ENCODE assay signal across 11 cellular contexts in the genomic region with DNA sequence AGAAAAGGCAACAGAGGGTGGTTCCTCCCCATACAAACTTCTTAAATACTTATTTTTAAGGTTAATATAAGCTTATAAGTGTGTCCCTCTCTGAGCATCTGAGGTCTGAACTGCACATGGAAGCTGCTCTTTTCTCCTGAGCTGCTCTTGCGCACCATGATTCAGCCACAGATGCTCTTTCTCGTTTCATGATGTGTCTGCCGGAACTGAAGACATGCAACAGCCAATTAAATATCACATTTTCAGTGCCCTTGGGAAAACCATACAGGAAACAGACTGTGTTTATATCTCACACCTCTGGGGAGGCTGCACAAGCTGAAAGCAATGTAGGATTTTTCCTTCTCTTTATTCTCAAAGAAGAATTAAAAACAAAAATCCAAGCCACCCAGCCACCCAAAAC.
DNase-seq lines count a peak whose midpoint lies in the region; ATAC-seq and TF ChIP-seq lines count a peak whose summit lies in the region.
"Had no signal": no experiment of that assay in that cellular context is flagged by ENCODE, and none has a peak within 500 bp of the region (broad histone marks: within the 10 kb centered on the region; RNA-seq: fewer than 3 reads in every experiment).

No MANE protein-coding gene starts in this region.

- WGBS in IMR-90 (ENCODE audit: extremely low coverage in 2 of 2, insufficient read length in 1 of 2), 2 experiments = 62% methylated on average over 2 of the region's 3 CpGs; no CpG with 5 or more reads in 1 of the 2 experiments
- 46% methylated on average over 3 of the region's 3 CpGs for WGBS in mesenchymal stem cell

- intact Hi-C loops in IMR-90 (cut with micrococcal nuclease) = loop anchor here (10.0 kb wide), 1 partner anchor 299 kb away; no protein-coding TSS in a partner anchor

- CTCF ChIA-PET in IMR-90 (lab: Yijun Ruan, JAX) = no interaction called here

- H4K20me1 ChIP-seq in IMR-90 (ENCODE audit: insufficient read depth, low read length) = no peaks in the 10 kb centered on the region

- H2BK15ac ChIP-seq in IMR-90 (ENCODE audit: low read depth, low read length) (no peak overlapping the region), mesenchymal stem cell (ENCODE audit: low read depth, poor library complexity, severe bottlenecking) (no peak overlapping the region)

- TF ChIP-seq CTCF in IMR-90 (conservative IDR thresholded peaks at IDR 0.05; ENCODE audit: low read depth, low read length) = no peak

- H3K9me3 Mint-ChIP-seq in activated T-cell treated with anti-CD3 and anti-CD28 coated beads, Interleukin-2, amount 50 U/mL, for 4 hours = no peaks in the 10 kb centered on the region

- H3K4ac ChIP-seq in IMR-90 (ENCODE audit: low read depth, low read length) (peak overlapping the region; percentile 1; the same call in 1 of the 2 replicates), mesenchymal stem cell (ENCODE audit: low read depth in 1 of 2, low read length in 2 of 2) (no peak overlapping the region)

- no peaks in the 10 kb centered on the region for H3K4me1 Mint-ChIP-seq in activated T-cell treated with anti-CD3 and anti-CD28 coated beads, Interleukin-2, amount 50 U/mL, for 4 hours (ENCODE audit: low read depth)

- H3K4me3 ChIP-seq in IMR-90 (ENCODE audit: insufficient read depth, low read depth, low read length) = no peak overlapping the region
- H3K4me3 ChIP-seq in mesenchymal stem cell (ENCODE audit: insufficient read depth in 1 of 2, low read depth in 1 of 2, low read length in 2 of 2) = no peak overlapping the region

- no peak overlapping the region for H3K14ac ChIP-seq in IMR-90 (replicated peaks; ENCODE audit: low read depth, low read length)
- H3K14ac ChIP-seq in mesenchymal stem cell (ENCODE audit: low read length in 2 of 2) = no peak overlapping the region

- TF ChIP-seq RAD21 in IMR-90 (IDR thresholded peaks at IDR 0.05; ENCODE audit: low read length) = no peak

- H3K4me1 ChIP-seq in IMR-90 (ENCODE audit: control insufficient read depth, insufficient read depth, low read length) (peaks cover 9% of the 10 kb centered on the region), mesenchymal stem cell (ENCODE audit: control insufficient read depth, insufficient read depth, low read depth, low read length) (peaks cover 2% of the 10 kb centered on the region)

- no TSS peak for BruUV-seq in IMR-90 (replicated peaks; lab: Mats Ljungman, UMichigan)

- peak overlapping the region; percentile 11 for H2AFZ ChIP-seq in IMR-90 (replicated peaks; ENCODE audit: low read length, poor library complexity)
- H2AFZ ChIP-seq in mesenchymal stem cell (ENCODE audit: low read depth, low read length) = no peak overlapping the region

- POLR2A ChIA-PET in IMR-90 (lab: Charles Lee; ENCODE audit: unreplicated experiment) = no interaction called here

- H2AK5ac ChIP-seq in IMR-90 (ENCODE audit: low read depth, low read length) (no peak overlapping the region), mesenchymal stem cell (ENCODE audit: low read length, severe bottlenecking) (no peak overlapping the region)

- H4K5ac ChIP-seq in IMR-90 (ENCODE audit: low read depth, low read length) = no peak overlapping the region

- in situ Hi-C loops in IMR-90 (cut with MboI; ENCODE audit: low sequenced_read_pairs) = no loop called here

- H3K9me3 ChIP-seq in IMR-90 (ENCODE audit: control insufficient read depth, insufficient read depth, low read length) = no peaks in the 10 kb centered on the region
- no peaks in the 10 kb centered on the region for H3K9me3 ChIP-seq in mesenchymal stem cell (ENCODE audit: control insufficient read depth, low read length)

- peaks cover 3% of the 10 kb centered on the region; the same call in 1 of the 2 replicates for H3K9me1 ChIP-seq in IMR-90 (ENCODE audit: insufficient read depth, low read length)

- H3K56ac ChIP-seq in IMR-90 (ENCODE audit: extremely low read depth, insufficient read depth, low read length) = no peak overlapping the region

- H3K18ac ChIP-seq in IMR-90 (ENCODE audit: low read depth, low read length) (peak overlapping the region; percentile 2; the same call in 1 of the 2 replicates), mesenchymal stem cell (ENCODE audit: low read depth in 1 of 2, low read length in 2 of 2) (no peak overlapping the region)

- ATAC-seq in GM18867 (IDR thresholded peaks at IDR 0.05; ENCODE audit: unreplicated experiment) (peak; percentile 72), GM21619 (IDR thresholded peaks at IDR 0.05; ENCODE audit: unreplicated experiment) (peak; percentile 80), IMR-90 (ENCODE audit: low read depth) (peak; percentile 28), GM18519 (IDR thresholded peaks at IDR 0.05; ENCODE audit: low FRiP score, unreplicated experiment) (no peak), GM18520 (IDR thresholded peaks at IDR 0.05; ENCODE audit: unreplicated experiment) (no peak)
- no peak for ATAC-seq in stimulated activated naive CD8-positive, alpha-beta T cell treated with anti-CD3 and anti-CD28 coated beads, Interleukin-15, Interleukin-2, amounts not matched to agents 100 U/mL and 50 U/mL, for 24 hours
- ATAC-seq in activated T-cell treated with anti-CD3 and anti-CD28 coated beads, Interleukin-2, amount 50 U/mL, for 4 hours = no peak

- no peaks in the 10 kb centered on the region for H3K79me1 ChIP-seq in IMR-90 (ENCODE audit: low read depth in 1 of 2, low read length in 2 of 2)
- H3K79me1 ChIP-seq in mesenchymal stem cell (replicated peaks; ENCODE audit: low read length, poor library complexity, severe bottlenecking) = no peaks in the 10 kb centered on the region

- H4K91ac ChIP-seq in IMR-90 (ENCODE audit: insufficient read depth, low read depth, low read length) = no peak overlapping the region
- no peak overlapping the region for H4K91ac ChIP-seq in mesenchymal stem cell (ENCODE audit: low read length)

- no peak overlapping the region for H2AK9ac ChIP-seq in IMR-90 (replicated peaks; ENCODE audit: low read depth, low read length, poor library complexity)

- no peak overlapping the region for H3K23ac ChIP-seq in IMR-90 (ENCODE audit: low read depth, low read length)
- no peak overlapping the region for H3K23ac ChIP-seq in mesenchymal stem cell (ENCODE audit: low read length in 2 of 2)

- H4K8ac ChIP-seq in IMR-90 (ENCODE audit: low read depth in 2 of 2, low read length in 2 of 2) = no peak overlapping the region; a peak in 1 of 4 replicates
- no peak overlapping the region for H4K8ac ChIP-seq in mesenchymal stem cell (ENCODE audit: low read length)

- H2BK12ac ChIP-seq in mesenchymal stem cell (ENCODE audit: low read length in 2 of 2) = no peak overlapping the region

- dilution Hi-C loops in IMR-90 (cut with HindIII; ENCODE audit: low sequenced_read_pairs, unreplicated experiment) = no loop called here

- no peaks in the 10 kb centered on the region for H3K36me3 ChIP-seq in IMR-90 (ENCODE audit: control insufficient read depth, insufficient read depth, low read length)
- no peaks in the 10 kb centered on the region for H3K36me3 ChIP-seq in mesenchymal stem cell (ENCODE audit: control insufficient read depth in 1 of 2, insufficient read depth in 2 of 2, low read depth in 1 of 2, low read length in 2 of 2)

- H2BK120ac ChIP-seq in IMR-90 (ENCODE audit: low read depth, low read length) (peak overlapping the region; percentile 1; the same call in 1 of the 2 replicates), mesenchymal stem cell (ENCODE audit: low read depth, low read length) (no peak overlapping the region)

- H3K4me2 ChIP-seq in IMR-90 (ENCODE audit: low read depth, low read length) = no peak overlapping the region
- H3K4me2 ChIP-seq in mesenchymal stem cell (ENCODE audit: low read length, poor library complexity, severe bottlenecking) = no peak overlapping the region

- no peak for TF ChIP-seq POLR2A in IMR-90 (IDR thresholded peaks at IDR 0.05; ENCODE audit: low read depth, low read length)

- H3K27ac ChIP-seq in IMR-90 (ENCODE audit: insufficient read depth, low read length) (no peak overlapping the region), mesenchymal stem cell (ENCODE audit: low read length, poor library complexity, severe bottlenecking) (no peak overlapping the region)

- no peak overlapping the region for H2BK5ac ChIP-seq in IMR-90 (ENCODE audit: low read depth, low read length, poor library complexity, severe bottlenecking)
- no peak overlapping the region for H2BK5ac ChIP-seq in mesenchymal stem cell (ENCODE audit: low read depth, low read length, poor library complexity, severe bottlenecking)

- H3K4me3 Mint-ChIP-seq in activated T-cell treated with anti-CD3 and anti-CD28 coated beads, Interleukin-2, amount 50 U/mL, for 4 hours = no peak overlapping the region

- H3K27me3 Mint-ChIP-seq in activated T-cell treated with anti-CD3 and anti-CD28 coated beads, Interleukin-2, amount 50 U/mL, for 4 hours (ENCODE audit: low read depth) = peaks cover 5% of the 10 kb centered on the region

- DNase-seq in IMR-90 = peak; percentile 62
- peak; percentile 56 for DNase-seq in mesenchymal stem cell
- DNase-seq in stimulated activated naive CD8-positive, alpha-beta T cell treated with anti-CD3 and anti-CD28 coated beads, Interleukin-15, Interleukin-2, amounts not matched to agents 100 U/mL and 50 U/mL, for 24 hours = no peak
- DNase-seq in activated T-cell treated with anti-CD3 and anti-CD28 coated beads, Interleukin-2, amount 50 U/mL, for 4 hours = no peak
- DNase-seq: retina; RPMI8226; stimulated activated naive CD4-positive, alpha-beta T cell treated with Interleukin-2 at 50 U/mL for 16 hours had no signal

- peak overlapping the region; percentile 8; the same call in 1 of the 2 replicates for H2BK20ac ChIP-seq in IMR-90 (ENCODE audit: low read depth, low read length)

- no peaks in the 10 kb centered on the region for H3K36me3 Mint-ChIP-seq in activated T-cell treated with anti-CD3 and anti-CD28 coated beads, Interleukin-2, amount 50 U/mL, for 4 hours (ENCODE audit: insufficient read depth)

- H3K27me3 ChIP-seq in IMR-90 (ENCODE audit: control insufficient read depth, insufficient read depth, low read length) (no peaks in the 10 kb centered on the region), mesenchymal stem cell (ENCODE audit: control insufficient read depth in 1 of 2, insufficient read depth in 1 of 2, low read length in 2 of 2) (no peaks in the 10 kb centered on the region)

- H3K9ac ChIP-seq in IMR-90 (ENCODE audit: low read depth, low read length) = no peak overlapping the region; the same call in 1 of the 2 replicates
- no peak overlapping the region for H3K9ac ChIP-seq in mesenchymal stem cell (ENCODE audit: low read length)

TF ChIP-seq in IMR-90, 13 proteins besides CTCF, POLR2A, EP300 and RAD21 (continues in another document):
- TF ChIP-seq RCOR1 (IDR thresholded peaks at IDR 0.05; ENCODE audit: insufficient replicate concordance, low read length) (no peak), MAZ (IDR thresholded peaks at IDR 0.05; ENCODE audit: borderline replicate concordance, low read depth, low read length) (no peak), CEBPB (IDR thresholded peaks at IDR 0.05; ENCODE audit: low read depth, low read length) (no peak), RFX5 (IDR thresholded peaks at IDR 0.05; ENCODE audit: low read depth, low read length) (no peak), FOS (IDR thresholded peaks at IDR 0.05; ENCODE audit: low read depth, low read length) (no peak)

Comparison
In these comparisons a context has a peak if more than half of its experiments do, and no peak if none do; other contexts are left out.
1. ATAC-seq: peak in GM18867 (single experiment), GM21619 (single experiment) and IMR-90 (single experiment); none in GM18519 (single experiment), stimulated activated naive CD8-positive, alpha-beta T cell treated with anti-CD3 and anti-CD28 coated beads, Interleukin-15, Interleukin-2, amounts not matched to agents 100 U/mL and 50 U/mL, for 24 hours (single experiment), GM18520 (single experiment) and activated T-cell treated with anti-CD3 and anti-CD28 coated beads, Interleukin-2, amount 50 U/mL, for 4 hours (0 of 2).
2. DNase-seq: peak in IMR-90 (single experiment) and mesenchymal stem cell (single experiment); none in stimulated activated naive CD8-positive, alpha-beta T cell treated with anti-CD3 and anti-CD28 coated beads, Interleukin-15, Interleukin-2, amounts not matched to agents 100 U/mL and 50 U/mL, for 24 hours (single experiment) and activated T-cell treated with anti-CD3 and anti-CD28 coated beads, Interleukin-2, amount 50 U/mL, for 4 hours (single experiment).